9 cellular contexts compared by ENCODE assay signal in genomic region chr1:7561331-7561921, GRCh38.
A peak's percentile ranks its signal among the peaks of the same experiment; 100 is the strongest.
DNase-seq lines count a peak whose midpoint lies in the region; ATAC-seq and TF ChIP-seq lines count a peak whose summit lies in the region.
"Had no signal": no experiment of that assay in that cellular context is flagged by ENCODE, and none has a peak within 500 bp of the region (broad histone marks: within the 10 kb centered on the region; RNA-seq: fewer than 3 reads in every experiment).

No MANE protein-coding gene starts in this region.

- CTCF ChIA-PET in AG04449 (lab: Yijun Ruan, JAX) (no interaction called here), SK-N-SH (lab: Yijun Ruan, JAX) (interaction anchor here (0.8 to 3.4 kb wide), 10 partner anchors 10 to 108 kb away, joined by 3 to 21 read pairs (median 4); no protein-coding TSS in a partner anchor)

- DNase-seq in AG04449 (ENCODE audit: low read depth, low spot score) = no peak
- DNase-seq in GM12865 (ENCODE audit: low read depth) = peak; percentile 20
- DNase-seq in SK-N-SH = peak; percentile 69
- DNase-seq in hepatocyte (ENCODE audit: low spot score) = no peak
- DNase-seq in kidney glomerular epithelial cell (lab: John Stamatoyannopoulos, UW) = no peak
- DNase-seq in COR-L47 (lab: John Stamatoyannopoulos, UW) = no peak
- DNase-seq in KG1 (lab: John Stamatoyannopoulos, UW) = no peak
- DNase-seq: stimulated activated CD4-positive, alpha-beta T cell treated with anti-CD3 and anti-CD28 coated beads, Interleukin-2, amount 100 ng/mL, for 48 hours had no signal

- POLR2A ChIA-PET in AG04449 (lab: Yijun Ruan, JAX) (no interaction called here), SK-N-SH (lab: Yijun Ruan, JAX) (no interaction called here)

- H3K4me2 ChIP-seq in SK-N-SH = no peak overlapping the region
- no peak overlapping the region for H3K4me2 ChIP-seq in hepatocyte

- 77% methylated on average over 4 of the region's 16 CpGs for WGBS in SK-N-SH (ENCODE audit: low lambda C conversion rate)
- WGBS in hepatocyte (ENCODE audit: low lambda C conversion rate, missing lambda C conversion rate) = 66% methylated on average over 16 of the region's 16 CpGs

- H3K9ac ChIP-seq in SK-N-SH = no peak overlapping the region

- no peaks in the 10 kb centered on the region for H3F3A ChIP-seq in SK-N-SH (replicated peaks; ENCODE audit: insufficient read depth)

- no peaks in the 10 kb centered on the region for H3K27me3 ChIP-seq in SK-N-SH (ENCODE audit: insufficient read depth)
- H3K27me3 ChIP-seq in hepatocyte = no peaks in the 10 kb centered on the region

- H3K4me3 ChIP-seq in AG04449 (ENCODE audit: low read depth, low read length) = no peak overlapping the region
- no peak overlapping the region for H3K4me3 ChIP-seq in GM12865 (ENCODE audit: low read depth, low read length)
- no peak overlapping the region for H3K4me3 ChIP-seq in SK-N-SH (ENCODE audit: low read depth in 2 of 2, low read length in 1 of 2)
- no peak overlapping the region for H3K4me3 ChIP-seq in hepatocyte

- H3K36me3 ChIP-seq in SK-N-SH (replicated peaks in 1 of 2; ENCODE audit: control insufficient read depth in 1 of 2, insufficient read depth in 2 of 2, low read length in 1 of 2) (no peaks in the 10 kb centered on the region), hepatocyte (replicated peaks; ENCODE audit: insufficient read depth, low read depth) (no peaks in the 10 kb centered on the region)

- H3K27ac ChIP-seq in SK-N-SH (ENCODE audit: low read depth in 2 of 2, low read length in 1 of 2) (peak overlapping the region in 1 of 2 experiments; percentile 100; a peak in 2 of 4 replicates), hepatocyte (no peak overlapping the region)

- TF ChIP-seq EP300 in SK-N-SH (IDR thresholded peaks at IDR 0.05; ENCODE audit: borderline replicate concordance in 1 of 2, low read depth in 1 of 2, low read length in 1 of 2) = no peak

- H3K9me2 ChIP-seq in SK-N-SH (no peaks in the 10 kb centered on the region), hepatocyte (replicated peaks; ENCODE audit: insufficient read depth) (no peaks in the 10 kb centered on the region)

- H3K9me3 ChIP-seq in SK-N-SH = no peaks in the 10 kb centered on the region
- H3K9me3 ChIP-seq in hepatocyte (ENCODE audit: low read depth) = no peaks in the 10 kb centered on the region

- no peaks in the 10 kb centered on the region for H3K79me2 ChIP-seq in SK-N-SH (ENCODE audit: insufficient read depth)
- H3K79me2 ChIP-seq in hepatocyte = no peaks in the 10 kb centered on the region

- no peaks in the 10 kb centered on the region for H4K20me1 ChIP-seq in SK-N-SH (ENCODE audit: insufficient read depth)
- no peaks in the 10 kb centered on the region for H4K20me1 ChIP-seq in hepatocyte (ENCODE audit: insufficient read depth, poor library complexity, severe bottlenecking)

- TF ChIP-seq CTCF in AG04449 (IDR thresholded peaks at IDR 0.05; ENCODE audit: insufficient read depth, low read length, missing control alignments) (peak; percentile 59), GM12865 (IDR thresholded peaks at IDR 0.05; ENCODE audit: insufficient read depth, low read depth, low read length, missing control alignments) (peak; percentile 41), SK-N-SH (IDR thresholded peaks at IDR 0.05) (peak; percentile 35), hepatocyte (IDR thresholded peaks at IDR 0.05; ENCODE audit: poor library complexity) (peak; percentile 21)

- no peak for ATAC-seq in HG03469 (IDR thresholded peaks at IDR 0.05; ENCODE audit: unreplicated experiment)

- TF ChIP-seq RAD21 in SK-N-SH (IDR thresholded peaks at IDR 0.05; ENCODE audit: low read length) = peak; percentile 43

- no peak overlapping the region for H2AFZ ChIP-seq in SK-N-SH (ENCODE audit: low read depth)
- no peak overlapping the region for H2AFZ ChIP-seq in hepatocyte

- peaks cover 0 to 71% of the 10 kb centered on the region in 2 experiments; a peak in 2 of 4 replicates for H3K4me1 ChIP-seq in SK-N-SH (ENCODE audit: control insufficient read depth in 1 of 2, insufficient read depth in 2 of 2, low read depth in 1 of 2, low read length in 1 of 2)
- peaks cover 8% of the 10 kb centered on the region for H3K4me1 ChIP-seq in hepatocyte (ENCODE audit: insufficient read depth)

TF ChIP-seq in SK-N-SH, 30 proteins besides CTCF, POLR2A, EP300 and RAD21:
- TF ChIP-seq FOSL2 (IDR thresholded peaks at IDR 0.05; ENCODE audit: borderline replicate concordance, low read depth) = no peak
- peak; percentile 11; the same call in 1 of the 2 replicates for TF ChIP-seq SMC3 (IDR thresholded peaks at IDR 0.05; ENCODE audit: low read depth, low read length)

Comparison
In these comparisons a context has a peak if more than half of its experiments do, and no peak if none do; other contexts are left out.
1. DNase-seq: peak in GM12865 (single experiment) and SK-N-SH (single experiment); none in AG04449 (single experiment), hepatocyte (single experiment), kidney glomerular epithelial cell (single experiment), COR-L47 (single experiment) and KG1 (single experiment).
2. Peak in every context shown above with its lines, with median percentiles within 50 percentile points of each other: CTCF ChIP-seq.